Comparison of ENCODE assay signal across 7 cellular contexts in the genomic region with DNA sequence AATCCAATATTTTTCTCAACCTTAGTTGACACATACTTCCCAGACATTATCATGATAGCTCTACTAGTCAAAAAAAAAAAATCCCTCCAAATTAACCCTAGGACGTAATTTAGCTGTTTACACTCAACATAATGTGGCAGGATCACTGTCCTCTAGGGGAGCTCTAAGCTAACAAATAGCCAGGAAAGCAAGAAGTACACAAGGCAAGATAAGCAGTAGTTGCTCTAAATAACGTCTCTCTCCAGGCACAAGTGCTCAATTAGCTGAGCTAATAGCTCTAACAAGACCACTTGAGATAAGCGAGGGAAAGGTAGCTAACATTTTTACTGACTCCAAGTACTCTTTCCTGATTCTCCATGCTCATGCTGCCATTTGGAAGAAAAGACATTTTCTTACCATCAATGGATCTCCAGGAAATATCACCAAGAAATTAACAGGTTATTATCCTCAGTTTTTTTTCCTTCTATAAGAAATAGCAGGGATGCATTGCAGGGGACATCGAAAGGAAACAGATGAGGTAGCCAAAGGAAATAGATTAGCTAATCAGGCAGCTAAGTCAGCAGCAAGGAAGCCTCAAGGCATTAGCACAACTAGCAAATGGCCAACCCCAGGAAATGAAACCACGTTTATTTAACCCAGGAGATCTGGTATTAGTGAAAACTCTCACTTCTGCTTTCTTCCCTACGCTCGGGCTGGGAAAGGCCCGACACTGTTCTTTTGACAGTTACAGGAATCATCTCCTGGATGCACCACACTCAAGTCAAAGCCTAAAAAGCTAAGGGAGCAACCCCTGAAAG.
DNase-seq lines count a peak whose midpoint lies in the region; ATAC-seq and TF ChIP-seq lines count a peak whose summit lies in the region.

No MANE protein-coding gene starts in this region.

- H3K4me3 ChIP-seq in mesendoderm (ENCODE audit: low read length) = no peak overlapping the region

- H3K36me3 ChIP-seq in mesendoderm (ENCODE audit: control insufficient read depth, insufficient read depth, low read length) = no peaks in the 10 kb centered on the region

- peak; percentile 41 for TF ChIP-seq CTCF in GM12873 (IDR thresholded peaks at IDR 0.05; ENCODE audit: insufficient read depth, low read depth, low read length, missing control alignments)

- H3K27me3 ChIP-seq in mesendoderm (ENCODE audit: insufficient read depth, low read length, poor library complexity) = no peaks in the 10 kb centered on the region

- no peak overlapping the region for H3K9ac ChIP-seq in mesendoderm (ENCODE audit: low read length)

- H2BK120ac ChIP-seq in mesendoderm (ENCODE audit: low read depth, low read length) = peak overlapping the region; percentile 88

- peak; percentile 31 for DNase-seq in SKM-1 (lab: John Stamatoyannopoulos, UW; ENCODE audit: unreplicated experiment)
- DNase-seq in mesendoderm = peak; percentile 95
- no peak for DNase-seq in dermis blood vessel endothelial cell
- no peak for DNase-seq in C1 segment of cervical spinal cord (lab: John Stamatoyannopoulos, UW)
- no peak for DNase-seq in stimulated activated CD4-positive, alpha-beta T cell treated with anti-CD3 and anti-CD28 coated beads, Interleukin-2, amount 100 ng/mL, for 24 hours

- peak overlapping the region; percentile 60 for H3K27ac ChIP-seq in mesendoderm (ENCODE audit: low read depth, low read length)

- WGBS in mesendoderm (ENCODE audit: extremely low coverage, insufficient coverage, low lambda C conversion rate) = no CpG with 5 or more reads among the region's 8 CpGs

- peak overlapping the region; percentile 65 for H4K8ac ChIP-seq in mesendoderm (ENCODE audit: low read depth, low read length)

- H2BK15ac ChIP-seq in mesendoderm (replicated peaks; ENCODE audit: low read depth) = peak overlapping the region; percentile 93

- ATAC-seq in HG03159 (IDR thresholded peaks at IDR 0.05; ENCODE audit: unreplicated experiment) = peak; percentile 53

- H3K56ac ChIP-seq in mesendoderm (ENCODE audit: low read length) = no peak overlapping the region

- peak overlapping the region; percentile 94 for H3K18ac ChIP-seq in mesendoderm (ENCODE audit: low read length)

- no peak overlapping the region for H2BK5ac ChIP-seq in mesendoderm (ENCODE audit: low read length)

- no peak overlapping the region for H2AK5ac ChIP-seq in mesendoderm (ENCODE audit: low read length)

- no peak overlapping the region for H3K23ac ChIP-seq in mesendoderm (ENCODE audit: low read length)

- no peaks in the 10 kb centered on the region for H3K79me1 ChIP-seq in mesendoderm (ENCODE audit: low read length)

- no peak overlapping the region for H3K4me2 ChIP-seq in mesendoderm (ENCODE audit: low read length)

- H3K79me2 ChIP-seq in mesendoderm (ENCODE audit: control insufficient read depth, insufficient read depth, low read length) = no peaks in the 10 kb centered on the region

- no peaks in the 10 kb centered on the region for H3K4me1 ChIP-seq in mesendoderm (ENCODE audit: control insufficient read depth, low read depth, low read length)

- H4K5ac ChIP-seq in mesendoderm (ENCODE audit: low read length) = no peak overlapping the region

- peak overlapping the region; percentile 81 for H3K4ac ChIP-seq in mesendoderm (ENCODE audit: low read depth, low read length)

Comparison
In these comparisons a context has a peak if more than half of its experiments do, and no peak if none do; other contexts are left out.
1. DNase-seq: peak in SKM-1 (single experiment) and mesendoderm (single experiment); none in dermis blood vessel endothelial cell (single experiment), C1 segment of cervical spinal cord (0 of 14) and stimulated activated CD4-positive, alpha-beta T cell treated with anti-CD3 and anti-CD28 coated beads, Interleukin-2, amount 100 ng/mL, for 24 hours (0 of 2).